9 cellular contexts compared by ENCODE assay signal in the genomic region with DNA sequence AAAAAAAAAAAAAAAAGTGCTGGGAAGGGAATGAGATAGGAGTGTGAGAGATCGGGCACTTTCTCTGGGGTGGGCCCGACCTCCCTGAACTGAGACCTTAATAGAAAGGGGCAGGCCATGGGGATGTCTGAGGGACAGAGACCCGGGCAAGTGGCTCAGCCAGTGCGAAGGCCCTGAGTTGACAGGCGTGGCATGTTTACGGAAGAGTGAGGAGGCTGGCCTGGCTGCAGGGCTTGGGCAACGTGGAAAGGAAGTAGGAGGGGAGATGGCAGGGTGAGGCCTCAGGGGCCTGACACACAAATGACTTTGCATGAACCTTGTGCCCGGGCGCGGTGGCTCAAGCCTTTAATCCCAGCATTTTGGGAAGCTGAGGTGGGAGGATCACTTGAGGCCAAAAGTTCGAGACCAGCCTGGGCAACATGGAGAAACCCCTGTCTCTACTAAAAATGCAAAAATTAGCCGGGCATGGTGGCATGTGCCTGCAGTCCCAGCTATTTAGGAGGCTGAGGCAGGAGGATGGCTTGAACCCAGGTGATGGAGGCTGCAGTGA. TPM values are rescaled to one million over a fixed set of nuclear protein-coding genes. Genes with fewer than 3 reads are reported as not detected.
A peak's percentile ranks its signal among the peaks of the same experiment; 100 is the strongest.
DNase-seq lines count a peak whose midpoint lies in the region; ATAC-seq and TF ChIP-seq lines count a peak whose summit lies in the region.
"Had no signal": no experiment of that assay in that cellular context is flagged by ENCODE, and none has a peak within 500 bp of the region (broad histone marks: within the 10 kb centered on the region; RNA-seq: fewer than 3 reads in every experiment).

No MANE protein-coding gene starts in this region.

- POLR2A ChIA-PET in PC-3 (lab: Charles Lee; ENCODE audit: unreplicated experiment) = no interaction called here

- H3K9ac ChIP-seq in PC-3 (ENCODE audit: low read length) (no peak overlapping the region), neuronal stem cell (ENCODE audit: low read depth, low read length, poor library complexity) (no peak overlapping the region)

- H2BK5ac ChIP-seq in neuronal stem cell (ENCODE audit: low read length) = no peak overlapping the region

- no peaks in the 10 kb centered on the region for H4K20me1 ChIP-seq in PC-3 (ENCODE audit: low read length)

- no peaks in the 10 kb centered on the region for H3K9me2 ChIP-seq in PC-3 (replicated peaks; ENCODE audit: low read length)

- peak; percentile 84 for ATAC-seq in PC-3
- ATAC-seq in HG02970 (IDR thresholded peaks at IDR 0.05; ENCODE audit: low FRiP score, unreplicated experiment) = no peak

- H2AFZ ChIP-seq in PC-3 (ENCODE audit: low read length) = no peak overlapping the region; the same call in 1 of the 2 replicates
- no peak overlapping the region for H2AFZ ChIP-seq in neuronal stem cell (ENCODE audit: low read length)

- H3K4ac ChIP-seq in neuronal stem cell (ENCODE audit: low read length) = no peak overlapping the region

- peak; percentile 48 for DNase-seq in ELR (ENCODE audit: low read depth)
- peak; percentile 83 for DNase-seq in PC-3
- DNase-seq in epithelial cell of esophagus (ENCODE audit: low read depth) = peak; percentile 81
- no peak for DNase-seq in neuronal stem cell (ENCODE audit: low spot score)
- no peak for DNase-seq in SHP77 treated with DMSO at 0.1 percent for 48 hours (lab: John Stamatoyannopoulos, UW)
- DNase-seq in activated CD4-positive, CD25-positive, alpha-beta regulatory T cell treated with anti-CD3 and anti-CD28 coated beads, Interleukin-2, amount 50 U/mL, for 72 hours = no peak
- no peak for DNase-seq in NCI-H1694 (lab: John Stamatoyannopoulos, UW)
- DNase-seq: NCI-H1930 had no signal

- no peak overlapping the region for H4K8ac ChIP-seq in neuronal stem cell (ENCODE audit: low read depth, low read length)

- H3K4me2 ChIP-seq in PC-3 (ENCODE audit: low read length) = no peak overlapping the region
- H3K4me2 ChIP-seq in neuronal stem cell (ENCODE audit: insufficient read depth, low read length, poor library complexity, severe bottlenecking) = no peak overlapping the region

- CTCF ChIA-PET in PC-3 (lab: Charles Lee) = no interaction called here

- H3K4me3 ChIP-seq in PC-3 (ENCODE audit: low read length) (no peak overlapping the region), epithelial cell of esophagus (ENCODE audit: low read length) (no peak overlapping the region), neuronal stem cell (ENCODE audit: low read length in 2 of 2) (no peak overlapping the region)

- TF ChIP-seq CTCF in PC-3 (conservative IDR thresholded peaks at IDR 0.05; ENCODE audit: low read depth, low read length) (no peak), epithelial cell of esophagus (IDR thresholded peaks at IDR 0.05; ENCODE audit: insufficient read depth, low read depth, low read length, missing control alignments) (no peak)

- no peak overlapping the region for H3K18ac ChIP-seq in neuronal stem cell (ENCODE audit: low read length)

- H2BK12ac ChIP-seq in neuronal stem cell (ENCODE audit: low read length) = no peak overlapping the region

- H3K36me3 ChIP-seq in PC-3 (ENCODE audit: low read depth, low read length) (no peaks in the 10 kb centered on the region), neuronal stem cell (replicated peaks in 1 of 2; ENCODE audit: control insufficient read depth in 2 of 2, insufficient read depth in 2 of 2, low read length in 2 of 2) (no peaks in the 10 kb centered on the region)

- no peaks in the 10 kb centered on the region for H3K79me2 ChIP-seq in PC-3 (ENCODE audit: low read length)

- no peak overlapping the region for H2BK15ac ChIP-seq in neuronal stem cell (ENCODE audit: low read length)

- no TSS peak for BruUV-seq in PC-3 (replicated peaks; lab: Mats Ljungman, UMichigan)

- H3K9me3 ChIP-seq in PC-3 (ENCODE audit: low read length) (no peaks in the 10 kb centered on the region), neuronal stem cell (replicated peaks in 1 of 2; ENCODE audit: control insufficient read depth in 2 of 2, insufficient read depth in 1 of 2, low read depth in 1 of 2, low read length in 2 of 2) (no peaks in the 10 kb centered on the region)

- peaks cover 3% of the 10 kb centered on the region for H3K79me1 ChIP-seq in neuronal stem cell (ENCODE audit: low read depth, low read length)

- H3K27me3 ChIP-seq in PC-3 (ENCODE audit: low read length) (no peaks in the 10 kb centered on the region), neuronal stem cell (ENCODE audit: control insufficient read depth in 3 of 3, insufficient read depth in 3 of 3, low read depth in 1 of 3, low read length in 3 of 3) (no peaks in the 10 kb centered on the region)

- peak overlapping the region; percentile 38 for H3K14ac ChIP-seq in neuronal stem cell (ENCODE audit: low read length)

- H3K4me1 ChIP-seq in PC-3 (ENCODE audit: insufficient read depth, low read length) = peaks cover 9% of the 10 kb centered on the region
- peaks cover 0 to 8% of the 10 kb centered on the region in 2 donors for H3K4me1 ChIP-seq in neuronal stem cell (ENCODE audit: control insufficient read depth in 2 of 2, insufficient read depth in 1 of 2, low read depth in 1 of 2, low read length in 2 of 2)

- H2BK120ac ChIP-seq in neuronal stem cell (ENCODE audit: low read depth, low read length) = no peak overlapping the region

- no peak overlapping the region for H4K91ac ChIP-seq in neuronal stem cell (ENCODE audit: low read depth, low read length, poor library complexity)

- intact Hi-C loops in PC-3 (cut with micrococcal nuclease) = no loop called here

- H3K27ac ChIP-seq in PC-3 (ENCODE audit: low read length) (peak overlapping the region; percentile 44), neuronal stem cell (replicated peaks; ENCODE audit: low read length) (no peak overlapping the region)

- H3F3A ChIP-seq in PC-3 (ENCODE audit: low read length, unreplicated experiment) = no peaks in the 10 kb centered on the region

- no CpG with 5 or more reads among the region's 12 CpGs for WGBS in neuronal stem cell (ENCODE audit: extremely low coverage in 2 of 2, insufficient read length in 2 of 2, insufficient replicate concordance in 1 of 2), 2 donors

- H3K23ac ChIP-seq in neuronal stem cell (ENCODE audit: low read depth, low read length, poor library complexity) = no peak overlapping the region

- peak overlapping the region; percentile 70 for H2AK5ac ChIP-seq in neuronal stem cell (ENCODE audit: low read depth, low read length)

RNA-seq across cellular contexts. Expression of gene FCHO1, which starts 13.9 kb away (rescaled TPM):
- total RNA-seq in PC-3 (2014; rRNA removed) = 21.0 and 29.5 TPM in 2 replicates
- 18.3 TPM for polyA plus RNA-seq in neuronal stem cell (2013, experiment 1 of 2)
- polyA plus RNA-seq in neuronal stem cell (2013, experiment 2 of 2) = 18.1 TPM

RNA-seq across cellular contexts. Expression of gene B3GNT3, which starts 29.8 kb away (rescaled TPM):
- total RNA-seq in PC-3 (2014; rRNA removed) = 39.5 and 41.7 TPM in 2 replicates
- polyA plus RNA-seq in neuronal stem cell (2013, experiment 1 of 2) = 0.03 TPM
- not detected for polyA plus RNA-seq in neuronal stem cell (2013, experiment 2 of 2)

RNA-seq across cellular contexts. Expression of gene MAP1S, which starts 45.9 kb away (rescaled TPM):
- 25.4 and 30.2 TPM in 2 replicates for total RNA-seq in PC-3 (2014; rRNA removed)
- polyA plus RNA-seq in neuronal stem cell (2013, experiment 1 of 2) = 35.5 TPM
- 35.9 TPM for polyA plus RNA-seq in neuronal stem cell (2013, experiment 2 of 2)

RNA-seq across cellular contexts. Expression of gene INSL3, which starts 56.2 kb away (rescaled TPM):
- not detected in 2 replicates for total RNA-seq in PC-3 (2014; rRNA removed)
- 2.2 TPM for polyA plus RNA-seq in neuronal stem cell (2013, experiment 1 of 2)
- polyA plus RNA-seq in neuronal stem cell (2013, experiment 2 of 2) = 1.8 TPM

Comparison
In these comparisons a context has a peak if more than half of its experiments do, and no peak if none do; other contexts are left out.
1. DNase-seq: peak in ELR (single experiment), PC-3 (single experiment) and epithelial cell of esophagus (single experiment); none in neuronal stem cell (single experiment), SHP77 treated with DMSO at 0.1 percent for 48 hours (single experiment), activated CD4-positive, CD25-positive, alpha-beta regulatory T cell treated with anti-CD3 and anti-CD28 coated beads, Interleukin-2, amount 50 U/mL, for 72 hours (single experiment) and NCI-H1694 (single experiment).